20 cellular contexts compared by ENCODE assay signal in genomic region chr11:24963879-24964278, GRCh38.
DNase-seq lines count a peak whose midpoint lies in the region; ATAC-seq and TF ChIP-seq lines count a peak whose summit lies in the region.
"Had no signal": no experiment of that assay in that cellular context is flagged by ENCODE, and none has a peak within 500 bp of the region (broad histone marks: within the 10 kb centered on the region; RNA-seq: fewer than 3 reads in every experiment).

No MANE protein-coding gene starts in this region.

- intact Hi-C loops in aorta (cut with DNase I) = no loop called here

- no peak for ATAC-seq in HG03521 (IDR thresholded peaks at IDR 0.05; ENCODE audit: unreplicated experiment)
- no peak for ATAC-seq in aorta (ENCODE audit: low FRiP score)
- ATAC-seq: GM23338 had no signal

- no peaks in the 10 kb centered on the region for H3K27me3 ChIP-seq in aorta (ENCODE audit: control insufficient read depth in 1 of 2, insufficient read depth in 2 of 2, low read length in 1 of 2)
- H3K27me3 ChIP-seq: BLaER1 treated with 17β-estradiol and CSF1 and Interleukin-3, amounts not matched to agents 10 nM and 100 nM; SJCRH30 had no signal

- H3K9me3 ChIP-seq in aorta (ENCODE audit: control insufficient read depth, low read length) = no peaks in the 10 kb centered on the region
- H3K9me3 ChIP-seq: BLaER1 treated with 17β-estradiol and CSF1 and Interleukin-3, amounts not matched to agents 10 nM and 100 nM; HAP-1; SJCRH30 had no signal

- H3K36me3 ChIP-seq in aorta (ENCODE audit: control insufficient read depth in 1 of 2, insufficient read depth in 2 of 2, low read length in 1 of 2) = no peaks in the 10 kb centered on the region
- H3K36me3 ChIP-seq: BLaER1 treated with 17β-estradiol and CSF1 and Interleukin-3, amounts not matched to agents 10 nM and 100 nM; HAP-1; SJCRH30 had no signal

- no peak overlapping the region for H3K4me3 ChIP-seq in retinal pigment epithelial cell (ENCODE audit: low read length)
- H3K4me3 ChIP-seq in aorta (ENCODE audit: low read length in 2 of 2) = no peak overlapping the region
- H3K4me3 ChIP-seq: BLaER1 treated with 17β-estradiol and CSF1 and Interleukin-3, amounts not matched to agents 10 nM and 100 nM; GM23338; HAP-1; SJCRH30 had no signal

- TF ChIP-seq CTCF in retinal pigment epithelial cell (conservative IDR thresholded peaks at IDR 0.05; ENCODE audit: low read depth, low read length) = no peak

- DNase-seq in DMS53 (lab: John Stamatoyannopoulos, UW) (peak; percentile 6), DMS53 treated with DMSO at 0.1 percent for 48 hours (lab: John Stamatoyannopoulos, UW; ENCODE audit: unreplicated experiment) (no peak), NCI-H69 (lab: John Stamatoyannopoulos, UW) (peak; percentile 93), cerebellum (ENCODE audit: low spot score) (peak; percentile 7), retinal pigment epithelial cell (ENCODE audit: low read depth) (peak; percentile 82), amniotic stem cell (lab: John Stamatoyannopoulos, UW) (no peak), aorta (no peak)
- DNase-seq: CD4-positive, alpha-beta memory T cell; GDM1; KG1; NCI-H1092; NCI-H1436; NCI-H2029; NCI-H526 treated with DMSO at 0.1 percent for 48 hours had no signal

- no peaks in the 10 kb centered on the region for H3K4me1 ChIP-seq in aorta (ENCODE audit: control insufficient read depth in 1 of 2, insufficient read depth in 2 of 2, low read length in 2 of 2)
- H3K4me1 ChIP-seq: BLaER1 treated with 17β-estradiol and CSF1 and Interleukin-3, amounts not matched to agents 10 nM and 100 nM; HAP-1; SJCRH30 had no signal

- no peak overlapping the region for H3K27ac ChIP-seq in aorta (ENCODE audit: low read depth in 1 of 2, low read length in 2 of 2)
- H3K27ac ChIP-seq: 22Rv1; BLaER1 treated with 17β-estradiol and CSF1 and Interleukin-3, amounts not matched to agents 10 nM and 100 nM; SJCRH30 had no signal

- WGBS in aorta, 2 donors = 78 to 89% methylated on average over 1 of the region's 1 CpG

Comparison
In these comparisons a context has a peak if more than half of its experiments do, and no peak if none do; other contexts are left out.
1. DNase-seq: peak in DMS53 (single experiment), NCI-H69 (single experiment), cerebellum (single experiment) and retinal pigment epithelial cell (single experiment); none in DMS53 treated with DMSO at 0.1 percent for 48 hours (single experiment), amniotic stem cell (single experiment) and aorta (0 of 2).